In genomic region chr19:32266453-32266852, GRCh38 we compare ENCODE assay signal across 21 cellular contexts.
"Had no signal": no experiment of that assay in that cellular context is flagged by ENCODE, and none has a peak within 500 bp of the region (broad histone marks: within the 10 kb centered on the region; RNA-seq: fewer than 3 reads in every experiment).

No MANE protein-coding gene starts in this region.

- H3K27me3 ChIP-seq: SJSA1 had no signal

- H3K27ac ChIP-seq: SJSA1 had no signal

- ATAC-seq: HepG2 had no signal

- H3K4me1 ChIP-seq: SJSA1 had no signal

- DNase-seq: IMR-90, Karpas-422, KG1, MG63, NCI-H1105, NCI-H1417, NCI-H1436 treated with DMSO at 0.1 percent for 48 hours, NCI-H1694, NCI-H187 treated with DMSO at 0.1 percent for 48 hours, NCI-H2029 treated with DMSO at 0.1 percent for 48 hours, NCI-H2171 treated with DMSO at 0.1 percent for 48 hours, NCI-H345, NCI-H446 treated with DMSO at 0.1 percent for 48 hours, NCI-H510A treated with DMSO at 0.1 percent for 48 hours, NCI-H526, NCI-H82, Right ventricle myocardium superior, RPMI8226, SIG-M5 had no signal

- H3K4me3 ChIP-seq: MG63, SJSA1 had no signal

- H3K36me3 ChIP-seq: MG63, SJSA1 had no signal

- H3K9me3 ChIP-seq: MG63, SJSA1 had no signal
